In genomic region chr17:14231187-14231586, GRCh38 we compare ENCODE assay signal across 12 cellular contexts. TPM values are rescaled to one million over a fixed set of nuclear protein-coding genes. Genes with fewer than 3 reads are reported as not detected.
DNase-seq lines count a peak whose midpoint lies in the region; ATAC-seq, FAIRE-seq and TF ChIP-seq lines count a peak whose summit lies in the region.
"Not testable (repeated sequence)": the region's sequence is repeated elsewhere in the genome, so short reads cannot be mapped to it uniquely, and the experiment has no call there.
"Had no signal": no experiment of that assay in that cellular context is flagged by ENCODE, and none has a peak within 500 bp of the region (broad histone marks: within the 10 kb centered on the region; RNA-seq: fewer than 3 reads in every experiment).

No MANE protein-coding gene starts in this region.

- not testable (repeated sequence) for H2AFZ ChIP-seq in mesenchymal stem cell (ENCODE audit: low read depth, low read length); trophoblast cell (ENCODE audit: insufficient read depth, low read length, poor library complexity)

- H3K79me1 ChIP-seq in mesenchymal stem cell (replicated peaks; ENCODE audit: low read length, poor library complexity, severe bottlenecking); trophoblast cell (ENCODE audit: low read length): not testable (repeated sequence)

- not testable (repeated sequence) for H3K36me3 Mint-ChIP-seq in chondrocyte (ENCODE audit: low read depth)

- POLR2A ChIA-PET in A549 (lab: Yijun Ruan, JAX) = not testable (repeated sequence)

- TF ChIP-seq CTCF in A549 (IDR thresholded peaks at IDR 0.05); D721Med (IDR thresholded peaks at IDR 0.05; ENCODE audit: insufficient read depth, missing control alignments); chondrocyte (IDR thresholded peaks at IDR 0.05): not testable (repeated sequence)

- DNase-seq in A549 (ENCODE audit: low read depth in 1 of 2, low spot score in 1 of 2); D721Med (ENCODE audit: insufficient read length, low spot score); GM18507 (ENCODE audit: extremely low spot score, insufficient read length, low read depth); chondrocyte (ENCODE audit: low spot score): not testable (repeated sequence)
- DNase-seq in T1000 (lab: John Stamatoyannopoulos, UW) = peak; percentile 6
- peak; percentile 22 for DNase-seq in fibroblast of the conjunctiva (ENCODE audit: low read depth)
- peak; percentile 8 for DNase-seq in mesenchymal stem cell
- DNase-seq in trophoblast cell = peak; percentile 26 to 55

- not testable (repeated sequence) for H2BK120ac ChIP-seq in mesenchymal stem cell (ENCODE audit: low read depth, low read length); trophoblast cell (ENCODE audit: insufficient read depth, low read length, poor library complexity)

- not testable (repeated sequence) for H3K9ac ChIP-seq in mesenchymal stem cell (ENCODE audit: low read length); trophoblast cell (ENCODE audit: low read length)

- WGBS in A549 (ENCODE audit: missing lambda C conversion rate) = 75% methylated on average over 4 of the region's 6 CpGs
- 100% methylated on average over 2 of the region's 6 CpGs for WGBS in mesenchymal stem cell
- WGBS in trophoblast cell (ENCODE audit: extremely low coverage, insufficient coverage, insufficient read length) = no CpG with 5 or more reads among the region's 6 CpGs

- not testable (repeated sequence) for TF ChIP-seq RAD21 in A549 (conservative IDR thresholded peaks at IDR 0.05 in 1 of 2, IDR thresholded peaks at IDR 0.05 in 1 of 2)

- not testable (repeated sequence) for H3K27me3 Mint-ChIP-seq in chondrocyte (ENCODE audit: low read depth)

- not testable (repeated sequence) for H4K8ac ChIP-seq in mesenchymal stem cell (ENCODE audit: low read length); trophoblast cell (ENCODE audit: low read depth, low read length)

- H3K27ac Mint-ChIP-seq in chondrocyte (ENCODE audit: unreplicated experiment) = peak overlapping the region; percentile 93

- not testable (repeated sequence) for H3K4ac ChIP-seq in mesenchymal stem cell (ENCODE audit: low read depth in 1 of 2, low read length in 2 of 2); trophoblast cell (ENCODE audit: low read depth, low read length)

- not testable (repeated sequence) for TF ChIP-seq EP300 in A549 (IDR thresholded peaks at IDR 0.05)

- not testable (repeated sequence) for H4K12ac ChIP-seq in trophoblast cell (ENCODE audit: low read depth, low read length)

- TF ChIP-seq POLR2A in A549 (IDR thresholded peaks at IDR 0.05; ENCODE audit: low read length) = not testable (repeated sequence)

- H3K23ac ChIP-seq in mesenchymal stem cell (ENCODE audit: low read length in 2 of 2); trophoblast cell (ENCODE audit: low read length): not testable (repeated sequence)

- FAIRE-seq in A549 (lab: Jason Lieb, UNC) (peak; percentile 97), D721Med (lab: Jason Lieb, UNC) (peak; percentile 86), GM18507 (lab: Jason Lieb, UNC) (peak; percentile 15)

- not testable (repeated sequence) for H2BK15ac ChIP-seq in mesenchymal stem cell (ENCODE audit: low read depth, poor library complexity, severe bottlenecking)

- H3K4me3 ChIP-seq in A549; mesenchymal stem cell (ENCODE audit: insufficient read depth in 1 of 2, low read depth in 1 of 2, low read length in 2 of 2); trophoblast cell (ENCODE audit: low read depth, low read length): not testable (repeated sequence)

- not testable (repeated sequence) for H3K36me3 ChIP-seq in mesenchymal stem cell (ENCODE audit: control insufficient read depth in 1 of 2, insufficient read depth in 2 of 2, low read depth in 1 of 2, low read length in 2 of 2); trophoblast cell (ENCODE audit: control insufficient read depth in 1 of 2, insufficient read depth in 2 of 2, low read length in 2 of 2)

- not testable (repeated sequence) for H3K79me2 ChIP-seq in trophoblast cell (ENCODE audit: control insufficient read depth, insufficient read depth, low read length, poor library complexity)

- not testable (repeated sequence) for H3K14ac ChIP-seq in mesenchymal stem cell (ENCODE audit: low read length in 2 of 2); trophoblast cell (ENCODE audit: low read length)

- not testable (repeated sequence) for H4K91ac ChIP-seq in mesenchymal stem cell (ENCODE audit: low read length); trophoblast cell (ENCODE audit: low read depth, low read length)

- not testable (repeated sequence) for H2BK12ac ChIP-seq in mesenchymal stem cell (ENCODE audit: low read length in 2 of 2); trophoblast cell (ENCODE audit: low read length)

- not testable (repeated sequence) for H3K27ac ChIP-seq in A549; mesenchymal stem cell (ENCODE audit: low read length, poor library complexity, severe bottlenecking); trophoblast cell (ENCODE audit: low read depth, low read length)

- H3K4me2 ChIP-seq in A549; mesenchymal stem cell (ENCODE audit: low read length, poor library complexity, severe bottlenecking); trophoblast cell (ENCODE audit: low read length): not testable (repeated sequence)

- not testable (repeated sequence) for ATAC-seq in A549

- H3K18ac ChIP-seq in mesenchymal stem cell (ENCODE audit: low read depth in 1 of 2, low read length in 2 of 2); trophoblast cell (ENCODE audit: low read length): not testable (repeated sequence)

- H3K4me1 Mint-ChIP-seq in chondrocyte (ENCODE audit: low read depth) = peaks cover 23% of the 10 kb centered on the region

- H2AK5ac ChIP-seq in mesenchymal stem cell (ENCODE audit: low read length, severe bottlenecking); trophoblast cell (ENCODE audit: low read length): not testable (repeated sequence)

- H3K9me3 Mint-ChIP-seq in chondrocyte (ENCODE audit: low read depth) = not testable (repeated sequence)

- peak overlapping the region; percentile 43 for H3K4me3 Mint-ChIP-seq in chondrocyte (ENCODE audit: unreplicated experiment)

- H3K4me1 ChIP-seq in A549; mesenchymal stem cell (ENCODE audit: control insufficient read depth, insufficient read depth, low read depth, low read length); trophoblast cell (ENCODE audit: control insufficient read depth in 1 of 2, insufficient read depth in 2 of 2, low read length in 2 of 2): not testable (repeated sequence)

- CTCF ChIA-PET in A549 (lab: Yijun Ruan, JAX) = not testable (repeated sequence)

- not testable (repeated sequence) for H3K9me3 ChIP-seq in A549; mesenchymal stem cell (ENCODE audit: control insufficient read depth, low read length); trophoblast cell (ENCODE audit: insufficient read depth, low read depth, low read length)

- H2BK5ac ChIP-seq in mesenchymal stem cell (ENCODE audit: low read depth, low read length, poor library complexity, severe bottlenecking); trophoblast cell (ENCODE audit: low read depth, low read length, poor library complexity): not testable (repeated sequence)

- not testable (repeated sequence) for H3K27me3 ChIP-seq in mesenchymal stem cell (ENCODE audit: control insufficient read depth in 1 of 2, insufficient read depth in 1 of 2, low read length in 2 of 2); trophoblast cell (ENCODE audit: insufficient read depth, low read length)

RNA-seq across cellular contexts. Expression of gene CDRT15, which starts 5.5 kb away (rescaled TPM):
- not detected in 2 replicates for polyA plus RNA-seq in A549 (2011; rRNA removed)
- not detected in 2 replicates for polyA plus RNA-seq in A549 (2012; cell fraction: cytosol; rRNA removed)
- not detected in 2 replicates for polyA plus RNA-seq in A549 (2012; cell fraction: nucleus; rRNA removed)
- not detected in 3 replicates for polyA plus RNA-seq in A549 (2017; fragmentation: RNase III; extraction: RNeasy Plus Mini Kit Qiagen cat#74134 plus additional on column Dnase treatment)
- not detected in 2 replicates for polyA minus RNA-seq in A549 (2011; rRNA and poly(A)+ RNA removed)
- not detected in 3 replicates for total RNA-seq in chondrocyte
- polyA plus RNA-seq in mesenchymal stem cell (2013, experiment 1 of 2) = not detected
- not detected for polyA plus RNA-seq in mesenchymal stem cell (2013, experiment 2 of 2)
- not detected in 2 replicates for polyA plus RNA-seq in trophoblast cell (2013)
- total RNA-seq: CD4-positive, alpha-beta memory T cell; H7; OCI-LY7; Peyer's patch had no signal
- polyA plus RNA-seq: CD4-positive, alpha-beta memory T cell had no signal
